24 cellular contexts compared by ENCODE assay signal in genomic region chr3:11185144-11185543, GRCh38. TPM values are rescaled to one million over a fixed set of nuclear protein-coding genes. Genes with fewer than 3 reads are reported as not detected.
DNase-seq lines count a peak whose midpoint lies in the region; ATAC-seq, FAIRE-seq and TF ChIP-seq lines count a peak whose summit lies in the region.
"Had no signal": no experiment of that assay in that cellular context is flagged by ENCODE, and none has a peak within 500 bp of the region (broad histone marks: within the 10 kb centered on the region; RNA-seq: fewer than 3 reads in every experiment).

No MANE protein-coding gene starts in this region.

- in situ Hi-C loops in GM23248 (cut with MboI) = no loop called here

- H3K36me3 ChIP-seq in GM23248 (ENCODE audit: low read depth) = no peaks in the 10 kb centered on the region
- no peaks in the 10 kb centered on the region for H3K36me3 ChIP-seq in astrocyte (ENCODE audit: insufficient read depth, low read length)
- H3K36me3 ChIP-seq in keratinocyte (ENCODE audit: control insufficient read depth in 2 of 2, extremely low read depth in 1 of 2, insufficient read depth in 2 of 2, low read length in 2 of 2) = no peaks in the 10 kb centered on the region
- H3K36me3 ChIP-seq: heart left ventricle had no signal

- peaks cover 27% of the 10 kb centered on the region for H3K4me1 ChIP-seq in GM23248 (ENCODE audit: insufficient read depth)
- H3K4me1 ChIP-seq in astrocyte (ENCODE audit: insufficient read depth, low read length) = peaks cover 17% of the 10 kb centered on the region
- H3K4me1 ChIP-seq in keratinocyte (ENCODE audit: control insufficient read depth, extremely low read depth, insufficient read depth, low read length) = peaks cover 49% of the 10 kb centered on the region

- no peaks in the 10 kb centered on the region for H3K36me3 Mint-ChIP-seq in astrocyte (ENCODE audit: low read depth, unreplicated experiment)
- H3K36me3 Mint-ChIP-seq: immature natural killer cell; memory B cell; naive thymus-derived CD8-positive, alpha-beta T cell had no signal

- WGBS in GM23248 (ENCODE audit: low coverage in 1 of 2, low lambda C conversion rate in 2 of 2, missing lambda C conversion rate in 2 of 2), 2 experiments = 96 to 97% methylated on average over 3 of the region's 3 CpGs

- FAIRE-seq in astrocyte (lab: Jason Lieb, UNC) (no peak), keratinocyte (lab: Jason Lieb, UNC) (no peak)
- FAIRE-seq: GM12891, HepG2, RCC 7860 had no signal

- H3K4me2 ChIP-seq in GM23248 (ENCODE audit: unreplicated experiment) (no peak overlapping the region), astrocyte (ENCODE audit: low read length) (peak overlapping the region; percentile 37), keratinocyte (ENCODE audit: control insufficient read depth, extremely low read depth, insufficient read depth, low read depth, low read length) (peak overlapping the region; percentile 80)

- no peaks in the 10 kb centered on the region for H3K9me2 ChIP-seq in GM23248 (ENCODE audit: insufficient read depth)

- H3K9me3 ChIP-seq in GM23248 (ENCODE audit: low read depth) (no peaks in the 10 kb centered on the region), astrocyte (ENCODE audit: insufficient read depth, low read depth, low read length) (no peaks in the 10 kb centered on the region), keratinocyte (ENCODE audit: control insufficient read depth, low read depth, low read length) (no peaks in the 10 kb centered on the region)
- H3K9me3 ChIP-seq: heart left ventricle had no signal

- no peaks in the 10 kb centered on the region for H3K9me1 ChIP-seq in keratinocyte (ENCODE audit: control insufficient read depth, extremely low read depth, insufficient read depth, low read length)

- no peak overlapping the region for H2AFZ ChIP-seq in GM23248
- no peak overlapping the region for H2AFZ ChIP-seq in astrocyte (ENCODE audit: low read depth, low read length)
- no peak overlapping the region for H2AFZ ChIP-seq in keratinocyte (ENCODE audit: control insufficient read depth, low read length)
- H2AFZ ChIP-seq: parathyroid adenoma had no signal

- H3K4me1 Mint-ChIP-seq in astrocyte (ENCODE audit: low read depth, unreplicated experiment) = peaks cover 6% of the 10 kb centered on the region
- H3K4me1 Mint-ChIP-seq: immature natural killer cell; naive thymus-derived CD8-positive, alpha-beta T cell had no signal

- H3K79me2 ChIP-seq in GM23248 (ENCODE audit: insufficient read depth) (peaks cover 29% of the 10 kb centered on the region), astrocyte (ENCODE audit: insufficient read depth, low read length) (peaks cover 31% of the 10 kb centered on the region), keratinocyte (ENCODE audit: control insufficient read depth, insufficient read depth, low read length) (peaks cover 5% of the 10 kb centered on the region)
- H3K79me2 ChIP-seq: parathyroid adenoma had no signal

- ATAC-seq in HG03196 (IDR thresholded peaks at IDR 0.05; ENCODE audit: unreplicated experiment) = no peak
- ATAC-seq: HepG2; naive thymus-derived CD8-positive, alpha-beta T cell had no signal

- no peaks in the 10 kb centered on the region for H3K9me3 Mint-ChIP-seq in astrocyte (ENCODE audit: unreplicated experiment)
- H3K9me3 Mint-ChIP-seq: CD4-positive, alpha-beta T cell; immature natural killer cell; memory B cell; naive thymus-derived CD8-positive, alpha-beta T cell; stimulated activated naive CD8-positive, alpha-beta T cell treated with anti-CD3 and anti-CD28 coated beads, Interleukin-15, Interleukin-2, amounts not matched to agents 100 ng/mL and 50 ng/mL, for 24 hours had no signal

- TF ChIP-seq CTCF in astrocyte (IDR thresholded peaks at IDR 0.05; ENCODE audit: insufficient read depth, low read depth, low read length) (no peak), keratinocyte (optimal IDR thresholded peaks at IDR 0.05 in 1 of 3, IDR thresholded peaks at IDR 0.05 in 1 of 3, conservative IDR thresholded peaks at IDR 0.05 in 1 of 3; ENCODE audit: extremely low read depth in 1 of 3, insufficient read depth in 2 of 3, low read length in 3 of 3) (no peak)

- peak overlapping the region; percentile 32 for H3K27ac ChIP-seq in GM23248
- peak overlapping the region; percentile 17 for H3K27ac ChIP-seq in astrocyte (ENCODE audit: low read depth, low read length)
- H3K27ac ChIP-seq in keratinocyte (ENCODE audit: control insufficient read depth, insufficient read depth, low read length) = peak overlapping the region; percentile 77
- H3K27ac ChIP-seq in skin epidermis = peak overlapping the region in 12 of 21 experiments; percentile 18 to 82 (median 69)
- H3K27ac ChIP-seq: parathyroid adenoma had no signal

- H3K9ac ChIP-seq in GM23248 (no peak overlapping the region), astrocyte (ENCODE audit: low read length) (no peak overlapping the region), keratinocyte (ENCODE audit: control insufficient read depth, extremely low read depth, insufficient read depth, low read length) (peak overlapping the region; percentile 60)
- H3K9ac ChIP-seq: parathyroid adenoma had no signal

- peaks cover 3% of the 10 kb centered on the region for H3K27me3 Mint-ChIP-seq in astrocyte (ENCODE audit: low read depth, unreplicated experiment)

- no peak overlapping the region for H3K27ac Mint-ChIP-seq in astrocyte (ENCODE audit: unreplicated experiment)
- H3K27ac Mint-ChIP-seq: CD4-positive, alpha-beta T cell; immature natural killer cell; memory B cell; naive thymus-derived CD8-positive, alpha-beta T cell; stimulated activated naive CD8-positive, alpha-beta T cell treated with anti-CD3 and anti-CD28 coated beads, Interleukin-15, Interleukin-2, amounts not matched to agents 100 ng/mL and 50 ng/mL, for 24 hours had no signal

- H3K4me3 ChIP-seq in GM23248 (no peak overlapping the region), astrocyte (ENCODE audit: insufficient read depth, low read depth, low read length) (no peak overlapping the region), keratinocyte (ENCODE audit: control insufficient read depth in 2 of 3, extremely low read depth in 1 of 3, insufficient read depth in 2 of 3, low read depth in 1 of 3, low read length in 3 of 3) (no peak overlapping the region), skin epidermis (no peak overlapping the region)

- H3F3A ChIP-seq in GM23248 (ENCODE audit: insufficient read depth) = peaks cover 24% of the 10 kb centered on the region

- H3K4me3 Mint-ChIP-seq in astrocyte (ENCODE audit: unreplicated experiment) = no peak overlapping the region
- H3K4me3 Mint-ChIP-seq: CD4-positive, alpha-beta T cell; immature natural killer cell; memory B cell; naive thymus-derived CD8-positive, alpha-beta T cell; stimulated activated naive CD8-positive, alpha-beta T cell treated with anti-CD3 and anti-CD28 coated beads, Interleukin-15, Interleukin-2, amounts not matched to agents 100 ng/mL and 50 ng/mL, for 24 hours had no signal

- no peaks in the 10 kb centered on the region for H3K27me3 ChIP-seq in GM23248 (replicated peaks; ENCODE audit: insufficient read depth)
- no peaks in the 10 kb centered on the region for H3K27me3 ChIP-seq in astrocyte (ENCODE audit: insufficient read depth, low read length)
- H3K27me3 ChIP-seq in keratinocyte (ENCODE audit: control insufficient read depth, extremely low read depth, insufficient read depth, low read length) = no peaks in the 10 kb centered on the region
- H3K27me3 ChIP-seq: heart left ventricle had no signal

- DNase-seq in GM23248 = peak; percentile 25
- DNase-seq in astrocyte (ENCODE audit: low read depth) = no peak
- no peak for DNase-seq in keratinocyte (ENCODE audit: low read depth, low spot score)
- DNase-seq in NCI-H2081 treated with DMSO at 0.1 percent for 48 hours (lab: John Stamatoyannopoulos, UW) = no peak
- no peak for DNase-seq in kidney tubule cell (ENCODE audit: low spot score)
- no peak for DNase-seq in stimulated activated CD8-positive, alpha-beta memory T cell treated with anti-CD3 and anti-CD28 coated beads, Interleukin-4, amount 100 ng/mL, for 48 hours
- DNase-seq: activated CD4-positive, alpha-beta T cell treated with anti-CD3 and anti-CD28 coated beads for 48 hours; activated effector memory CD4-positive, alpha-beta T cell treated with Interleukin-2 at 50 U/mL for 16 hours; CD4-positive, alpha-beta T cell; DMS53; erythroblast; immature natural killer cell; naive thymus-derived CD8-positive, alpha-beta T cell; NCI-H1436; stimulated activated CD4-positive, alpha-beta T cell treated with anti-CD3 and anti-CD28 coated beads, Interleukin-2, amount 100 ng/mL, for 24 hours had no signal

- dilution Hi-C loops in keratinocyte (cut with MboI; ENCODE audit: extremely low pct_ligation_motif_present, low sequenced_read_pairs) = no loop called here

- H4K20me1 ChIP-seq in GM23248 (ENCODE audit: insufficient read depth) = no peaks in the 10 kb centered on the region
- peaks cover 23% of the 10 kb centered on the region for H4K20me1 ChIP-seq in astrocyte (ENCODE audit: insufficient read depth, low read length)
- no peaks in the 10 kb centered on the region for H4K20me1 ChIP-seq in keratinocyte (ENCODE audit: control insufficient read depth, extremely low read depth, insufficient read depth, low read length)

RNA-seq across cellular contexts. Expression of gene HRH1, which starts 30.9 kb away (rescaled TPM):
- 9.0 and 9.1 TPM in 2 replicates for total RNA-seq in GM23248 (2014; rRNA removed; shearing (Covaris generic))
- 7.1 and 8.1 TPM in 2 replicates for polyA plus RNA-seq in GM23248 (2016; fragmentation: Nextera tagmentation; extraction: Ambion mirVana)
- total RNA-seq in astrocyte = 2.1 and 2.4 TPM in 2 replicates
- polyA plus RNA-seq in keratinocyte = 10.0 to 15.1 TPM (median 13.9 TPM) in 3 replicates
- polyA plus RNA-seq in keratinocyte (2011; ENCODE audit: low read depth) = 4.2 TPM
- 3.8 and 6.2 TPM in 2 replicates for polyA plus RNA-seq in keratinocyte (2011; cell fraction: cytosol; rRNA removed)
- 17.4 and 18.9 TPM in 2 replicates for polyA plus RNA-seq in keratinocyte (2011; cell fraction: nucleus; rRNA removed)
- 5.4 and 7.3 TPM in 2 replicates for polyA plus RNA-seq in keratinocyte (2012; ENCODE audit: low replicate concordance)
- polyA minus RNA-seq in keratinocyte = 21.3 to 32.9 TPM (median 22.6 TPM) in 3 replicates
- 5.6 TPM for polyA minus RNA-seq in keratinocyte (2011; cell fraction: cytosol; rRNA and poly(A)+ RNA removed)
- 15.0 and 34.4 TPM in 2 replicates for polyA minus RNA-seq in keratinocyte (2011; cell fraction: nucleus; rRNA and poly(A)+ RNA removed)
- total RNA-seq: CD4-positive, alpha-beta T cell; HepG2; naive thymus-derived CD8-positive, alpha-beta T cell had no signal
- polyA plus RNA-seq: HepG2; naive thymus-derived CD8-positive, alpha-beta T cell had no signal

Comparison
In these comparisons a context has a peak if more than half of its experiments do, and no peak if none do; other contexts are left out.
1. H3K27ac ChIP-seq: peak in every context shown above with its lines; median percentile 77 in keratinocyte; 69 in skin epidermis; 32 in GM23248; 17 in astrocyte.